Comparison of ENCODE assay signal across 29 cellular contexts in the genomic region with DNA sequence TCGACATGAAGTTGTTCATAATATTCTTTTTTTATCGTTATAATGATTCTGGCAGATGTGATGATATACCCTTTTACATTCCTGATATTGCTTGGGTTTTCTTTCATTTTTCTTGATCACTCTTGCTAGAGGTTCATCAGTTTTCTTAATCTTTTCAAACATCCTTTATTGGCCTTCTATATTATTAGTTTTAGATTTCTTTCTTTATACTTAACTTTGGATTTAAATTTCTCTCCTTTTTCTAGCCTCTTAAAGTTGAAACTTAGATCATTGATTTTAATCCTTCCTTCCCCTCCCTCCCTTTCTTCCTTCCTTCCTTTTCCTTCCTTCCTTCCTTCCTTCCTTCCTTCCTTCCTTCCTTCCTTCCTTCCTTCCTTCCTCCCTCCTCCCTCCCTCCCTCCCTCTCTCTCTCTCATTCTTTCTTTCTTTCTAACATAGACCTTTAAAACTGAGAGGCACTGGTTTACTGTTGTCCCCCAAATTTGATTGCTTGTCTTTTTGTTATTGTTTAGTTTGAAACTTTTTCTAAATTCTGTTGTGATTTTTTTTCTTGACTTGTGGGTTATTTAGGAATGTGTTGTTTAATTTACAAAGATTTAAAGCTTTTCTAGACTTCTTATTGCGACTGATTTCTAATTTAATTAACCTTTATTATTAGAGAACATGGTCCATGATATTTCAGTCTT. TPM values are rescaled to one million over a fixed set of nuclear protein-coding genes. Genes with fewer than 3 reads are reported as not detected.
"Had no signal": no experiment of that assay in that cellular context is flagged by ENCODE, and none has a peak within 500 bp of the region (broad histone marks: within the 10 kb centered on the region; RNA-seq: fewer than 3 reads in every experiment).

No MANE protein-coding gene starts in this region.

- H3K4me3 ChIP-seq: ascending aorta, cardiac muscle cell had no signal

- H3K27ac ChIP-seq: ascending aorta, cardiac muscle cell, VCaP had no signal

- ATAC-seq: activated CD4-positive, alpha-beta T cell treated with anti-CD3 and anti-CD28 coated beads for 36 hours; activated CD8-positive, alpha-beta memory T cell treated with anti-CD3 and anti-CD28 coated beads, Interleukin-2, amount 10 ng/mL, durations not matched to agents 7 days and 5 days; activated CD8-positive, alpha-beta T cell treated with anti-CD3 and anti-CD28 coated beads, Interleukin-2, amount 10 ng/mL, durations not matched to agents 7 days and 5 days; activated naive CD8-positive, alpha-beta T cell treated with anti-CD3 and anti-CD28 coated beads, Interleukin-2, amount 50 U/mL, for 24 hours; T-cell; T-helper 17 cell had no signal

- H3K9me3 ChIP-seq: ascending aorta had no signal

- H3K4me1 ChIP-seq: ascending aorta had no signal

- DNase-seq: activated B cell treated with CpG ODN at 0.5 μM for 24 hours; activated CD4-positive, alpha-beta memory T cell treated with anti-CD3 and anti-CD28 coated beads, Interleukin-2, amount 10 ng/mL, durations not matched to agents 7 days and 5 days; activated CD4-positive, alpha-beta T cell treated with anti-CD3 and anti-CD28 coated beads for 1 hour; activated CD4-positive, alpha-beta T cell treated with anti-CD3 and anti-CD28 coated beads for 36 hours; activated CD4-positive, alpha-beta T cell treated with anti-CD3 and anti-CD28 coated beads for 48 hours; activated CD4-positive, alpha-beta T cell treated with anti-CD3 and anti-CD28 coated beads, Interleukin-2, amount 10 ng/mL, durations not matched to agents 7 days and 5 days; activated CD4-positive, alpha-beta T cell treated with anti-CD3 and anti-CD28 coated beads, Interleukin-2, amount 50 U/mL, for 48 hours; activated CD8-positive, alpha-beta memory T cell treated with anti-CD3 and anti-CD28 coated beads for 24 hours; activated CD8-positive, alpha-beta memory T cell treated with anti-CD3 and anti-CD28 coated beads, Interleukin-2, amount 10 ng/mL, durations not matched to agents 7 days and 5 days; activated CD8-positive, alpha-beta memory T cell treated with anti-CD3 and anti-CD28 coated beads, Interleukin-2, amount 50 U/mL, for 48 hours; activated CD8-positive, alpha-beta T cell treated with anti-CD3 and anti-CD28 coated beads, Interleukin-2, amount 10 ng/mL, durations not matched to agents 7 days and 5 days; activated effector memory CD4-positive, alpha-beta T cell treated with Interleukin-2 at 50 U/mL for 16 hours; activated gamma-delta T cell; activated naive CD4-positive, alpha-beta T cell treated with anti-CD3 and anti-CD28 coated beads, Interleukin-2, amount 10 ng/mL, durations not matched to agents 7 days and 5 days; activated naive CD4-positive, alpha-beta T cell treated with Interleukin-2 at 50 U/mL for 16 hours; activated naive CD8-positive, alpha-beta T cell treated with anti-CD3 and anti-CD28 coated beads, Interleukin-2, amount 10 ng/mL, durations not matched to agents 7 days and 5 days; activated naive CD8-positive, alpha-beta T cell treated with anti-CD3 and anti-CD28 coated beads, Interleukin-2, amount 50 U/mL, for 24 hours; activated T-cell treated with anti-CD3 and anti-CD28 coated beads, Interleukin-2, amount 50 U/mL, for 24 hours; activated T-cell treated with anti-CD3 and anti-CD28 coated beads, Interleukin-2, amount 50 U/mL, for 48 hours; amygdala; anterior cingulate cortex; caudate nucleus; T-cell; T-helper 17 cell had no signal

- H3K36me3 ChIP-seq: ascending aorta had no signal

- FAIRE-seq: bronchial epithelial cell, TTC549 had no signal

- H3K27me3 ChIP-seq: ascending aorta, cardiac muscle cell had no signal

RNA-seq across cellular contexts. Expression of gene HOOK1, which starts 31.6 kb away (rescaled TPM):
- total RNA-seq: ascending aorta had no signal
